In the genomic region with DNA sequence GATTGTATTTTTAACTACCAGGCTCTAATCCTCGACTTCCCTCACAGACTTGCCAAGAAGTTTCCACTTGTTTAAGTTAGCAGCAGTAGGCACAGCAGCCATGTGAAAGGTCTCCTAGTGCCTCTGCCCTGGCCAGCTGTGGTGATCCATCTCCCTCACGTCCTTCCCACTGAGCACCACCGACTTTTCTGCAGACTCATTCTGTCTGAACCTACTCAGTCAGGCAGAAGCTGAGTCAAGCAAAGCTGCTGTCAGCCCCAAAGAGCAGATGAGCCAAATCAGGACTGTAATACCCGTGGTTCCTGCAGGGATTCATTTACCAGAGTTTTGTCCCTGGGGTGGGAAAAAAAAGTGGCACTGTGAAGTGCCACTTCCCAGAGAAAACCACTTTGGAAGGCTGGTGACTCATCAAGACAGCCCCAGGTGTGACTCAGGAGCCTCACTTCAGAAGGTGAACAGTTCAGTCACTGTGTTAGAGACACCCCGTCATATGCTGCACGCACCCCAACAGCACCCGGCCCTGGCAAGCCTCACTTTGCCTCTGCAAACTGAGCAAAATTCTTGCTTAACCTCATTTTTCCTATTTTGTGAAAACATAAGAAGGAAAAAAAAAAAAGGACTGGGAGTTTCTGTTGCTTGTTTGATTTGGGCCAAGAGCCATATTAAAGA, we compare ENCODE assay signal across 9 cellular contexts.
DNase-seq lines count a peak whose midpoint lies in the region; ATAC-seq and TF ChIP-seq lines count a peak whose summit lies in the region.
"Had no signal": no experiment of that assay in that cellular context is flagged by ENCODE, and none has a peak within 500 bp of the region (broad histone marks: within the 10 kb centered on the region; RNA-seq: fewer than 3 reads in every experiment).

No MANE protein-coding gene starts in this region.

- H3K36me3 Mint-ChIP-seq in progenitor cell of endocrine pancreas (ENCODE audit: insufficient read depth): no peaks in the 10 kb centered on the region
- H3K36me3 Mint-ChIP-seq: IgD-negative memory B cell had no signal

- peak overlapping the region; percentile 15 for H3K27ac ChIP-seq in foreskin keratinocyte

- H3K27me3 Mint-ChIP-seq in progenitor cell of endocrine pancreas: no peaks in the 10 kb centered on the region

- no peaks in the 10 kb centered on the region for H3K27me3 ChIP-seq in foreskin keratinocyte

- ATAC-seq in GM18511 (IDR thresholded peaks at IDR 0.05; ENCODE audit: unreplicated experiment): peak; percentile 34
- peak; percentile 84 for ATAC-seq in foreskin keratinocyte

- DNase-seq in RPMI7951 (ENCODE audit: low read depth): peak; percentile 99
- peak; percentile 90 to 91 for DNase-seq in foreskin keratinocyte
- DNase-seq in retinal pigment epithelial cell (ENCODE audit: low read depth): peak; percentile 86
- no peak for DNase-seq in DMS114 treated with DMSO at 0.1 percent for 48 hours (lab: John Stamatoyannopoulos, UW; ENCODE audit: unreplicated experiment)
- no peak for DNase-seq in DMS153 (lab: John Stamatoyannopoulos, UW)
- no peak for DNase-seq in progenitor cell of endocrine pancreas (ENCODE audit: low spot score, unreplicated experiment)
- DNase-seq in retina: no peak

- H3K4me1 Mint-ChIP-seq in progenitor cell of endocrine pancreas (ENCODE audit: low read depth): peaks cover 4% of the 10 kb centered on the region

- H3K27ac Mint-ChIP-seq in progenitor cell of endocrine pancreas: no peak overlapping the region
- H3K27ac Mint-ChIP-seq: IgD-negative memory B cell had no signal

- no peak overlapping the region for H3K4me3 Mint-ChIP-seq in progenitor cell of endocrine pancreas (ENCODE audit: low read depth)
- H3K4me3 Mint-ChIP-seq: IgD-negative memory B cell had no signal

- H3K9me3 Mint-ChIP-seq in progenitor cell of endocrine pancreas (ENCODE audit: low read depth): no peaks in the 10 kb centered on the region
- H3K9me3 Mint-ChIP-seq: IgD-negative memory B cell had no signal

- H3K4me3 ChIP-seq in retinal pigment epithelial cell (ENCODE audit: low read length): peak overlapping the region; percentile 4

- peaks cover 59% of the 10 kb centered on the region for H3K4me1 ChIP-seq in foreskin keratinocyte

- no peak for TF ChIP-seq CTCF in foreskin keratinocyte (conservative IDR thresholded peaks at IDR 0.05)
- no peak for TF ChIP-seq CTCF in retinal pigment epithelial cell (conservative IDR thresholded peaks at IDR 0.05; ENCODE audit: low read depth, low read length)
- no peak for TF ChIP-seq CTCF in progenitor cell of endocrine pancreas (IDR thresholded peaks at IDR 0.05; ENCODE audit: unreplicated experiment)

Comparison
In these comparisons a context has a peak if more than half of its experiments do, and no peak if none do; other contexts are left out.
1. DNase-seq: peak in RPMI7951 (single experiment), foreskin keratinocyte (2 of 2) and retinal pigment epithelial cell (single experiment); none in DMS114 treated with DMSO at 0.1 percent for 48 hours (single experiment), DMS153 (single experiment), progenitor cell of endocrine pancreas (single experiment) and retina (single experiment).